In genomic region chr6:149777624-149778023, GRCh38 we compare ENCODE assay signal across 17 cellular contexts. TPM values are rescaled to one million over a fixed set of nuclear protein-coding genes. Genes with fewer than 3 reads are reported as not detected.
DNase-seq lines count a peak whose midpoint lies in the region; TF ChIP-seq lines count a peak whose summit lies in the region.
"Had no signal": no experiment of that assay in that cellular context is flagged by ENCODE, and none has a peak within 500 bp of the region (broad histone marks: within the 10 kb centered on the region; RNA-seq: fewer than 3 reads in every experiment).

No MANE protein-coding gene starts in this region.

- TF ChIP-seq CTCF in HEK293 (tag by site-specific recombination; IDR thresholded peaks at IDR 0.05): no peak
- no peak for TF ChIP-seq CTCF in testis (IDR thresholded peaks at IDR 0.05)

- H3K4me1 ChIP-seq in HEK293 (ENCODE audit: control insufficient read depth, insufficient read depth, low read length): no peaks in the 10 kb centered on the region
- peaks cover 21% of the 10 kb centered on the region for H3K4me1 ChIP-seq in testis
- H3K4me1 ChIP-seq: BLaER1 treated with 17β-estradiol and CSF1 and Interleukin-3, amounts not matched to agents 10 nM and 100 nM; Caco-2 had no signal

- H3K36me3 ChIP-seq in HEK293 (ENCODE audit: control insufficient read depth in 2 of 2, insufficient read depth in 1 of 2, low read length in 2 of 2): peaks cover 52 to 76% of the 10 kb centered on the region in 2 experiments
- H3K36me3 ChIP-seq in testis (ENCODE audit: low read depth, missing control alignments): no peaks in the 10 kb centered on the region

- H3K9me3 ChIP-seq in HEK293 (ENCODE audit: control insufficient read depth, insufficient read depth, low read depth, low read length) (no peaks in the 10 kb centered on the region), testis (no peaks in the 10 kb centered on the region)
- H3K9me3 ChIP-seq: BLaER1 treated with 17β-estradiol and CSF1 and Interleukin-3, amounts not matched to agents 10 nM and 100 nM; Caco-2 had no signal

- H3K4me1 Mint-ChIP-seq in activated T-helper 1 cell treated with anti-CD3 and anti-CD28 coated beads, Interleukin-12 subunit alpha, Interleukin-12 subunit beta, Interleukin-2, Interleukin-4 antibody, amounts not matched to agents 30 ng/mL and 10 ng/mL and 1 ng/mL, durations not matched to agents 14 hours and 24 hours and 36 hours (ENCODE audit: low read depth): no peaks in the 10 kb centered on the region
- H3K4me1 Mint-ChIP-seq: B cell had no signal

- H3K27ac Mint-ChIP-seq in activated T-helper 1 cell treated with anti-CD3 and anti-CD28 coated beads, Interleukin-12 subunit alpha, Interleukin-12 subunit beta, Interleukin-2, Interleukin-4 antibody, amounts not matched to agents 30 ng/mL and 10 ng/mL and 1 ng/mL, durations not matched to agents 14 hours and 24 hours and 36 hours: peak overlapping the region; percentile 21
- H3K27ac Mint-ChIP-seq: B cell; CD4-positive, alpha-beta T cell; CD8-positive, alpha-beta T cell had no signal

- peaks cover 12% of the 10 kb centered on the region for H3K36me3 Mint-ChIP-seq in activated T-helper 1 cell treated with anti-CD3 and anti-CD28 coated beads, Interleukin-12 subunit alpha, Interleukin-12 subunit beta, Interleukin-2, Interleukin-4 antibody, amounts not matched to agents 30 ng/mL and 10 ng/mL and 1 ng/mL, durations not matched to agents 14 hours and 24 hours and 36 hours (ENCODE audit: low read depth)

- no peaks in the 10 kb centered on the region for H3K9me3 Mint-ChIP-seq in activated T-helper 1 cell treated with anti-CD3 and anti-CD28 coated beads, Interleukin-12 subunit alpha, Interleukin-12 subunit beta, Interleukin-2, Interleukin-4 antibody, amounts not matched to agents 30 ng/mL and 10 ng/mL and 1 ng/mL, durations not matched to agents 14 hours and 24 hours and 36 hours
- H3K9me3 Mint-ChIP-seq: CD4-positive, alpha-beta T cell; CD8-positive, alpha-beta T cell had no signal

- no peak overlapping the region for H3K27ac ChIP-seq in HEK293 (ENCODE audit: extremely low read depth, low read depth, low read length)
- H3K27ac ChIP-seq in testis: peak overlapping the region; percentile 60 to 79
- H3K27ac ChIP-seq: BLaER1 treated with 17β-estradiol and CSF1 and Interleukin-3, amounts not matched to agents 10 nM and 100 nM; C4-2B had no signal

- POLR2A ChIA-PET in HEK293 (lab: Yijun Ruan, JAX): no interaction called here

- no peak for DNase-seq in activated T-helper 1 cell treated with anti-CD3 and anti-CD28 coated beads, Interleukin-12 subunit alpha, Interleukin-12 subunit beta, Interleukin-2, Interleukin-4 antibody, amounts not matched to agents 30 ng/mL and 10 ng/mL and 1 ng/mL, durations not matched to agents 14 hours and 24 hours and 36 hours (ENCODE audit: low spot score)
- DNase-seq in testis (no peak), kidney glomerular epithelial cell (lab: John Stamatoyannopoulos, UW) (no peak), AG08395 (ENCODE audit: low spot score) (no peak)
- DNase-seq: 8988T; ACHN; AML-193; Caco-2; Calu3; CD4-positive, alpha-beta T cell; CD8-positive, alpha-beta T cell; DMS79 treated with DMSO at 0.1 percent for 48 hours; GF-D8 had no signal

- CTCF ChIA-PET in HEK293 (lab: Yijun Ruan, JAX): no interaction called here

- H3K27me3 ChIP-seq in testis: no peaks in the 10 kb centered on the region
- H3K27me3 ChIP-seq: BLaER1 treated with 17β-estradiol and CSF1 and Interleukin-3, amounts not matched to agents 10 nM and 100 nM had no signal

- intact Hi-C loops in activated T-helper 1 cell treated with anti-CD3 and anti-CD28 coated beads, Interleukin-12 subunit alpha, Interleukin-12 subunit beta, Interleukin-2, Interleukin-4 antibody, amounts not matched to agents 30 ng/mL and 10 ng/mL and 1 ng/mL, durations not matched to agents 14 hours and 24 hours and 36 hours (cut with micrococcal nuclease): no loop called here
- intact Hi-C loops in testis (cut with DNase I; ENCODE audit: low total_unique reads): no loop called here

- H3K4me3 ChIP-seq in HEK293 (ENCODE audit: low read depth, low read length) (no peak overlapping the region), testis (no peak overlapping the region)
- H3K4me3 ChIP-seq: BLaER1 treated with 17β-estradiol and CSF1 and Interleukin-3, amounts not matched to agents 10 nM and 100 nM had no signal

- WGBS in testis, 2 donors: 86% methylated on average over 1 of the region's 1 CpG

- TF ChIP-seq POLR2A in testis (IDR thresholded peaks at IDR 0.05): no peak

- no peaks in the 10 kb centered on the region for H3K27me3 Mint-ChIP-seq in activated T-helper 1 cell treated with anti-CD3 and anti-CD28 coated beads, Interleukin-12 subunit alpha, Interleukin-12 subunit beta, Interleukin-2, Interleukin-4 antibody, amounts not matched to agents 30 ng/mL and 10 ng/mL and 1 ng/mL, durations not matched to agents 14 hours and 24 hours and 36 hours (ENCODE audit: insufficient read depth)
- H3K27me3 Mint-ChIP-seq: B cell; CD4-positive, alpha-beta T cell had no signal

- H3K4me3 Mint-ChIP-seq in activated T-helper 1 cell treated with anti-CD3 and anti-CD28 coated beads, Interleukin-12 subunit alpha, Interleukin-12 subunit beta, Interleukin-2, Interleukin-4 antibody, amounts not matched to agents 30 ng/mL and 10 ng/mL and 1 ng/mL, durations not matched to agents 14 hours and 24 hours and 36 hours: no peak overlapping the region
- H3K4me3 Mint-ChIP-seq: B cell; CD4-positive, alpha-beta T cell; CD8-positive, alpha-beta T cell had no signal

TF ChIP-seq in HEK293, 187 proteins besides CTCF, POLR2A, EP300 and RAD21 (continues in another document):
- TF ChIP-seq ZNF366 (tag by site-specific recombination; conservative IDR thresholded peaks at IDR 0.05) (peak; percentile 62), ZNF148 (tag by site-specific recombination; IDR thresholded peaks at IDR 0.05; ENCODE audit: borderline replicate concordance) (no peak), AEBP2 (tag by site-specific recombination; IDR thresholded peaks at IDR 0.05; ENCODE audit: borderline replicate concordance) (no peak), ZNF354C (tag by site-specific recombination; IDR thresholded peaks at IDR 0.05; ENCODE audit: borderline replicate concordance, low read depth) (no peak), ZNF19 (tag by site-specific recombination; IDR thresholded peaks at IDR 0.05; ENCODE audit: low read depth) (no peak), ZNF114 (tag by site-specific recombination; IDR thresholded peaks at IDR 0.05) (no peak)

RNA-seq across cellular contexts. Expression of gene PCMT1, which starts 28.1 kb away (rescaled TPM):
- total RNA-seq in activated T-helper 1 cell treated with anti-CD3 and anti-CD28 coated beads, Interleukin-12 subunit alpha, Interleukin-12 subunit beta, Interleukin-2, Interleukin-4 antibody, amounts not matched to agents 30 ng/mL and 10 ng/mL and 1 ng/mL, durations not matched to agents 14 hours and 24 hours and 36 hours: 88.8 and 92.3 TPM in 2 replicates
- total RNA-seq in testis: 100 to 1,000 TPM; 196 to 220 TPM
- polyA plus RNA-seq in testis (ENCODE audit: insufficient read depth, low read depth, low replicate concordance): 192 TPM

RNA-seq across cellular contexts. Expression of gene NUP43, which starts 31.3 kb away (rescaled TPM):
- total RNA-seq in activated T-helper 1 cell treated with anti-CD3 and anti-CD28 coated beads, Interleukin-12 subunit alpha, Interleukin-12 subunit beta, Interleukin-2, Interleukin-4 antibody, amounts not matched to agents 30 ng/mL and 10 ng/mL and 1 ng/mL, durations not matched to agents 14 hours and 24 hours and 36 hours: 81.3 and 90.5 TPM in 2 replicates
- total RNA-seq in testis: 10 to 100 TPM; 28.3 to 32.2 TPM
- 14.8 TPM for polyA plus RNA-seq in testis (ENCODE audit: insufficient read depth, low read depth, low replicate concordance)

RNA-seq across cellular contexts. Expression of gene LATS1, which starts 59.7 kb away (rescaled TPM):
- 33.1 and 34.0 TPM in 2 replicates for total RNA-seq in activated T-helper 1 cell treated with anti-CD3 and anti-CD28 coated beads, Interleukin-12 subunit alpha, Interleukin-12 subunit beta, Interleukin-2, Interleukin-4 antibody, amounts not matched to agents 30 ng/mL and 10 ng/mL and 1 ng/mL, durations not matched to agents 14 hours and 24 hours and 36 hours
- total RNA-seq in testis: 10 to 100 TPM; 35.0 to 38.7 TPM
- 17.4 TPM for polyA plus RNA-seq in testis (ENCODE audit: insufficient read depth, low read depth, low replicate concordance)
